ENCODE assay signal across 28 cellular contexts in genomic region chr7:83646027-83646426, GRCh38. TPM values are rescaled to one million over a fixed set of nuclear protein-coding genes. Genes with fewer than 3 reads are reported as not detected.
"Had no signal": no experiment of that assay in that cellular context is flagged by ENCODE, and none has a peak within 500 bp of the region (broad histone marks: within the 10 kb centered on the region; RNA-seq: fewer than 3 reads in every experiment).

No MANE protein-coding gene starts in this region.

- H3K27ac Mint-ChIP-seq: effector memory CD8-positive, alpha-beta T cell; memory B cell; natural killer cell; stimulated activated memory B cell treated with anti-CD40 and anti-IgM and Interleukin-4, amounts not matched to agents 10 μg/mL and 1 μg/mL and 100 μg/mL, for 72 hours had no signal

- FAIRE-seq: kidney, urothelium cell line had no signal

- H3K4me3 ChIP-seq: gastrocnemius medialis, lung, ovary, psoas muscle, skin epidermis, spleen, testis, tibial artery, upper lobe of left lung had no signal

- H3K9me3 ChIP-seq: gastrocnemius medialis, ovary, psoas muscle, spleen, testis, tibial artery, upper lobe of left lung had no signal

- H3K4me1 ChIP-seq: gastrocnemius medialis, psoas muscle, spleen, testis had no signal

- ATAC-seq: effector memory CD8-positive, alpha-beta T cell; esophagus mucosa; gastrocnemius medialis; left lobe of liver; natural killer cell; psoas muscle; right cardiac atrium; stimulated activated memory B cell treated with anti-CD40 and anti-IgM and Interleukin-4, amounts not matched to agents 10 μg/mL and 1 μg/mL and 100 μg/mL, for 72 hours; stimulated activated naive CD8-positive, alpha-beta T cell treated with anti-CD3 and anti-CD28 coated beads, Interleukin-15, Interleukin-2, amounts not matched to agents 100 U/mL and 50 U/mL, for 24 hours had no signal

- H3K27me3 Mint-ChIP-seq: effector memory CD8-positive, alpha-beta T cell; memory B cell; stimulated activated memory B cell treated with anti-CD40 and anti-IgM and Interleukin-4, amounts not matched to agents 10 μg/mL and 1 μg/mL and 100 μg/mL, for 72 hours had no signal

- H3K27me3 ChIP-seq: ovary, testis, upper lobe of left lung had no signal

- H3K4me1 Mint-ChIP-seq: memory B cell; natural killer cell; stimulated activated memory B cell treated with anti-CD40 and anti-IgM and Interleukin-4, amounts not matched to agents 10 μg/mL and 1 μg/mL and 100 μg/mL, for 72 hours had no signal

- H3K36me3 Mint-ChIP-seq: memory B cell; natural killer cell; stimulated activated memory B cell treated with anti-CD40 and anti-IgM and Interleukin-4, amounts not matched to agents 10 μg/mL and 1 μg/mL and 100 μg/mL, for 72 hours had no signal

- DNase-seq: cortex of kidney; effector memory CD8-positive, alpha-beta T cell; foreskin fibroblast; gastrocnemius medialis; head of caudate nucleus; kidney; natural killer cell; occipital lobe; ovary; posterior cingulate gyrus; psoas muscle; right cardiac atrium; spleen; stimulated activated CD4-positive, alpha-beta T cell treated with anti-CD3 and anti-CD28 coated beads, Interleukin-4, amount 100 ng/mL, for 4 hours; stimulated activated naive CD8-positive, alpha-beta T cell treated with anti-CD3 and anti-CD28 coated beads, Interleukin-15, Interleukin-2, amounts not matched to agents 100 U/mL and 50 U/mL, for 24 hours; substantia nigra; testis; tibial artery; upper lobe of left lung had no signal

- H3K27ac ChIP-seq: epithelial cell of prostate, gastrocnemius medialis, ovary, psoas muscle, skin epidermis, spleen, testis, tibial artery, upper lobe of left lung had no signal

- H3K4me3 Mint-ChIP-seq: effector memory CD8-positive, alpha-beta T cell; memory B cell; natural killer cell; stimulated activated memory B cell treated with anti-CD40 and anti-IgM and Interleukin-4, amounts not matched to agents 10 μg/mL and 1 μg/mL and 100 μg/mL, for 72 hours had no signal

- H3K36me3 ChIP-seq: gastrocnemius medialis, ovary, spleen, tibial artery, upper lobe of left lung had no signal

RNA-seq across cellular contexts. Expression of gene SEMA3E, which starts 2.9 kb away (rescaled TPM):
- total RNA-seq: mononuclear cell, natural killer cell had no signal
